In the genomic region with DNA sequence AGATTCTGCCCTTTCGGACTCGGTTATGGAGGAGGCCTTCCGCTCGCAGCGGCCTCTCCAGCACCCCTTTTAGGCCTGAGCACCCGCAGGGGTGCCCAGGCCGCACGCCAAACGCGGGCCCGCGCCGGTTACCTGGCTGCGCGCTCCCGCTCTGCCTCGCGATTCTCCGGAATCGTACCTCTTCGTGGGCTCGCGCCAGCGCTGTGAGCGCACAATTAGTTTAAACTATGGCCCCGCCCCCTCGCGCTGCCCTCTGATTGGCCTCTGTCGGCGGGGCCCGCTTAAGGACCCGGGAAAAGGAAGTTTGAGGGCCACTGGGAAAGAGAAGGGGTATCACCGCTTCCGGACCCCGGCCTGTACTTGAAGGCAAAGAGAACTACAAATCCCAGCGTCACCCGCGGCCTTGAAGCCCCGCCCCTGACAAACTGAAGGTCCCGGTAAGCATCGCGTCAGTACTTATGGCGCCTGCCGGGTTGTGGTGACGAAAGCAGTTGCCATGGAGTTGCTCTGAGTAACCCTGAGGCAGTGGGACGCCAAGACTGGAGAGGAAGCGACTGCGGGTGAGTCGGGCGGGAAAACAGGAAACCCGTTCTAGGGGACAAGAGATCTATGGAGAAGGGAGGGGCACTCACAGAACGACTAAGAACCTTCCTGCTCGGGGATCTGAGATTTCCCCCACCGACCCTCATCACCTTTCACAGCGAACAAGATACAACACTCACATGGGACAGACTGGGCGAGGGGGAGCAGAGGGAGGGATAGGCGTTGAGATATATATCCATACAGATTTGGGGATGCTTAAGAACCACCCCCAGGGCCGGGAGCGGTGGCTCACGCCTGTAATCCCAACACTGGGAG, we compare ENCODE assay signal across 8 cellular contexts. TPM values are rescaled to one million over a fixed set of nuclear protein-coding genes. Genes with fewer than 3 reads are reported as not detected.
A peak's percentile ranks its signal among the peaks of the same experiment; 100 is the strongest.
DNase-seq lines count a peak whose midpoint lies in the region; ATAC-seq, FAIRE-seq and TF ChIP-seq lines count a peak whose summit lies in the region.

A gene with protein sequence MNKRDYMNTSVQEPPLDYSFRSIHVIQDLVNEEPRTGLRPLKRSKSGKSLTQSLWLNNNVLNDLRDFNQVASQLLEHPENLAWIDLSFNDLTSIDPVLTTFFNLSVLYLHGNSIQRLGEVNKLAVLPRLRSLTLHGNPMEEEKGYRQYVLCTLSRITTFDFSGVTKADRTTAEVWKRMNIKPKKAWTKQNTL (plus strand): TSS at position 525 of the 858 bp plus-strand sequence. CDS start 8,234 bp downstream, outside the sequence.
A gene with protein sequence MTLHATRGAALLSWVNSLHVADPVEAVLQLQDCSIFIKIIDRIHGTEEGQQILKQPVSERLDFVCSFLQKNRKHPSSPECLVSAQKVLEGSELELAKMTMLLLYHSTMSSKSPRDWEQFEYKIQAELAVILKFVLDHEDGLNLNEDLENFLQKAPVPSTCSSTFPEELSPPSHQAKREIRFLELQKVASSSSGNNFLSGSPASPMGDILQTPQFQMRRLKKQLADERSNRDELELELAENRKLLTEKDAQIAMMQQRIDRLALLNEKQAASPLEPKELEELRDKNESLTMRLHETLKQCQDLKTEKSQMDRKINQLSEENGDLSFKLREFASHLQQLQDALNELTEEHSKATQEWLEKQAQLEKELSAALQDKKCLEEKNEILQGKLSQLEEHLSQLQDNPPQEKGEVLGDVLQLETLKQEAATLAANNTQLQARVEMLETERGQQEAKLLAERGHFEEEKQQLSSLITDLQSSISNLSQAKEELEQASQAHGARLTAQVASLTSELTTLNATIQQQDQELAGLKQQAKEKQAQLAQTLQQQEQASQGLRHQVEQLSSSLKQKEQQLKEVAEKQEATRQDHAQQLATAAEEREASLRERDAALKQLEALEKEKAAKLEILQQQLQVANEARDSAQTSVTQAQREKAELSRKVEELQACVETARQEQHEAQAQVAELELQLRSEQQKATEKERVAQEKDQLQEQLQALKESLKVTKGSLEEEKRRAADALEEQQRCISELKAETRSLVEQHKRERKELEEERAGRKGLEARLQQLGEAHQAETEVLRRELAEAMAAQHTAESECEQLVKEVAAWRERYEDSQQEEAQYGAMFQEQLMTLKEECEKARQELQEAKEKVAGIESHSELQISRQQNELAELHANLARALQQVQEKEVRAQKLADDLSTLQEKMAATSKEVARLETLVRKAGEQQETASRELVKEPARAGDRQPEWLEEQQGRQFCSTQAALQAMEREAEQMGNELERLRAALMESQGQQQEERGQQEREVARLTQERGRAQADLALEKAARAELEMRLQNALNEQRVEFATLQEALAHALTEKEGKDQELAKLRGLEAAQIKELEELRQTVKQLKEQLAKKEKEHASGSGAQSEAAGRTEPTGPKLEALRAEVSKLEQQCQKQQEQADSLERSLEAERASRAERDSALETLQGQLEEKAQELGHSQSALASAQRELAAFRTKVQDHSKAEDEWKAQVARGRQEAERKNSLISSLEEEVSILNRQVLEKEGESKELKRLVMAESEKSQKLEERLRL (N-terminal part only) (minus strand): TSS at position 217 of the 858 bp plus-strand sequence. CDS start 44,599 bp downstream, outside the sequence.

- H3K4me3 ChIP-seq in cardiac muscle cell (peak within 1 kb of the TSS; percentile 61), pancreas (peak within 1 kb of the TSS; percentile 58 to 85 (median 70)), tibial artery (peak within 1 kb of the TSS; percentile 64 to 94)

- peak within 1 kb of the TSS; percentile 97 for H3K27ac Mint-ChIP-seq in activated naive CD8-positive, alpha-beta T cell treated with anti-CD3 and anti-CD28 coated beads, Interleukin-2, amount 50 U/mL, for 24 hours

- H3K4me1 ChIP-seq in cardiac muscle cell (ENCODE audit: low read depth) (no peaks in the 10 kb centered on the region), pancreas (peaks cover 0 to 10% (median 5%) of the 10 kb centered on the region in 3 donors), tibial artery (peaks cover 0 to 24% (median 14%) of the 10 kb centered on the region in 4 donors)

- ATAC-seq in HG02798 (IDR thresholded peaks at IDR 0.05; ENCODE audit: poor library complexity, unreplicated experiment) (peak; percentile 95), pancreas (peak; percentile 92 to 97 (median 94))
- ATAC-seq in activated naive CD8-positive, alpha-beta T cell treated with anti-CD3 and anti-CD28 coated beads, Interleukin-2, amount 50 U/mL, for 24 hours, result peak; percentile 96

- DNase-seq in GM12891 (ENCODE audit: insufficient read length, low spot score) (peak; percentile 77), NCI-H1417 treated with DMSO at 0.1 percent for 48 hours (lab: John Stamatoyannopoulos, UW) (peak; percentile 100), SW 1271 (lab: John Stamatoyannopoulos, UW) (peak; percentile 100), cardiac muscle cell (ENCODE audit: low read depth in 1 of 2, low spot score in 1 of 2) (peak; percentile 100), pancreas (peak; percentile 94 to 99 (median 99)), tibial artery (peak; percentile 100)
- DNase-seq in activated naive CD8-positive, alpha-beta T cell treated with anti-CD3 and anti-CD28 coated beads, Interleukin-2, amount 50 U/mL, for 24 hours, result peak; percentile 98

- H3K27me3 Mint-ChIP-seq in activated naive CD8-positive, alpha-beta T cell treated with anti-CD3 and anti-CD28 coated beads, Interleukin-2, amount 50 U/mL, for 24 hours, result no peaks in the 10 kb centered on the region

- TF ChIP-seq POLR2A in GM12891 (IDR thresholded peaks at IDR 0.05; ENCODE audit: low read depth, low read length), result peak; percentile 43; the same call in 1 of the 2 replicates

- H3K27me3 ChIP-seq in cardiac muscle cell, result no peaks in the 10 kb centered on the region
- no peaks in the 10 kb centered on the region for H3K27me3 ChIP-seq in pancreas
- no peaks in the 10 kb centered on the region for H3K27me3 ChIP-seq in tibial artery

- peak within 1 kb of the TSS; percentile 89 for H3K27ac ChIP-seq in cardiac muscle cell
- H3K27ac ChIP-seq in pancreas, result peak within 1 kb of the TSS; percentile 77 to 90 (median 84)
- peak within 1 kb of the TSS; percentile 86 to 97 for H3K27ac ChIP-seq in tibial artery

- H3K9me3 ChIP-seq in cardiac muscle cell (ENCODE audit: low read depth), result no peaks in the 10 kb centered on the region
- no peaks in the 10 kb centered on the region for H3K9me3 ChIP-seq in pancreas
- no peaks in the 10 kb centered on the region for H3K9me3 ChIP-seq in tibial artery

- H3K4me3 Mint-ChIP-seq in activated naive CD8-positive, alpha-beta T cell treated with anti-CD3 and anti-CD28 coated beads, Interleukin-2, amount 50 U/mL, for 24 hours, result peak within 1 kb of the TSS; percentile 91

- TF ChIP-seq CTCF in cardiac muscle cell (IDR thresholded peaks at IDR 0.05; ENCODE audit: low read depth, low read length) (no peak), pancreas (IDR thresholded peaks at IDR 0.05) (no peak), tibial artery (IDR thresholded peaks at IDR 0.05) (no peak)

- H3K36me3 ChIP-seq in cardiac muscle cell (no peaks in the 10 kb centered on the region), pancreas (no peaks in the 10 kb centered on the region), tibial artery (peaks cover 0 to 7% (median 6%) of the 10 kb centered on the region in 3 donors)

- H3K9me3 Mint-ChIP-seq in activated naive CD8-positive, alpha-beta T cell treated with anti-CD3 and anti-CD28 coated beads, Interleukin-2, amount 50 U/mL, for 24 hours, result no peaks in the 10 kb centered on the region

- WGBS in pancreas, 2 donors, result 1% methylated on average over 60 of the region's 60 CpGs

- H3K36me3 Mint-ChIP-seq in activated naive CD8-positive, alpha-beta T cell treated with anti-CD3 and anti-CD28 coated beads, Interleukin-2, amount 50 U/mL, for 24 hours (ENCODE audit: low read depth), result peaks cover 11% of the 10 kb centered on the region

- H3K4me1 Mint-ChIP-seq in activated naive CD8-positive, alpha-beta T cell treated with anti-CD3 and anti-CD28 coated beads, Interleukin-2, amount 50 U/mL, for 24 hours, result peaks cover 39% of the 10 kb centered on the region

- FAIRE-seq in GM12891 (lab: Jason Lieb, UNC) (peak; percentile 95), pancreas (lab: Jason Lieb, UNC) (peak; percentile 96)

- intact Hi-C loops in pancreas (cut with DNase I) (loop anchor here in 1 of 3 donors (10.0 kb wide), 1 partner anchor 56 kb away; no protein-coding TSS in a partner anchor), tibial artery (cut with DNase I; ENCODE audit: low total_unique reads) (loop anchor here (2.0 kb wide), 1 partner anchor 40 kb away; no protein-coding TSS in a partner anchor)

TF ChIP-seq in GM12891, 5 proteins besides CTCF, POLR2A, EP300 and RAD21:
- no peak; the same call in 1 of the 2 replicates for TF ChIP-seq TAF1 (IDR thresholded peaks at IDR 0.05; ENCODE audit: low read depth, low read length)
- 0 out of 2 replicates have a peak, but pooled peaks have one; percentile 41 for TF ChIP-seq POLR2AphosphoS5 (IDR thresholded peaks at IDR 0.05; ENCODE audit: low read depth, low read length)
- TF ChIP-seq SPI1 (IDR thresholded peaks at IDR 0.05; ENCODE audit: low read depth, low read length), result peak; percentile 66
- no peak for TF ChIP-seq PAX5 (IDR thresholded peaks at IDR 0.05; ENCODE audit: insufficient read depth, low read length, severe bottlenecking)
- no peak for TF ChIP-seq POU2F2 (IDR thresholded peaks at IDR 0.05; ENCODE audit: low read depth, low read length)

RNA-seq across cellular contexts. Expression of the first gene that starts in this region (rescaled TPM):
- 4.9 TPM for polyA plus RNA-seq in GM12891 (2012; ENCODE audit: low read depth, missing spikeins)
- 4.3 and 5.4 TPM in 2 replicates for total RNA-seq in cardiac muscle cell
- 5.6 and 7.3 TPM in 2 replicates for polyA plus RNA-seq in cardiac muscle cell
- 1 to 10 TPM; 3.2 to 8.3 (median 4.9) TPM for total RNA-seq in pancreas
- polyA plus RNA-seq in pancreas, result 1 to 10 TPM; 2.9 to 9.4 TPM

RNA-seq across cellular contexts. Expression of the second gene that starts in this region (rescaled TPM):
- 80.9 TPM for polyA plus RNA-seq in GM12891 (2012; ENCODE audit: low read depth, missing spikeins)
- total RNA-seq in cardiac muscle cell, result 189 and 417 TPM in 2 replicates
- polyA plus RNA-seq in cardiac muscle cell, result 119 and 161 TPM in 2 replicates
- 100 to 1,000 TPM in 1 of 6 donors, 10 to 100 TPM in 5; 68.8 to 138 (median 96.9) TPM for total RNA-seq in pancreas
- 100 to 1,000 TPM; 185 to 216 TPM for polyA plus RNA-seq in pancreas

Comparison
In these comparisons a context has a peak if more than half of its experiments do, and no peak if none do; other contexts are left out.
1. Peak in every context shown above with its lines: DNase-seq, ATAC-seq, H3K4me3 ChIP-seq and H3K27ac ChIP-seq.